ENCODE assay signal across 20 cellular contexts in the genomic region with DNA sequence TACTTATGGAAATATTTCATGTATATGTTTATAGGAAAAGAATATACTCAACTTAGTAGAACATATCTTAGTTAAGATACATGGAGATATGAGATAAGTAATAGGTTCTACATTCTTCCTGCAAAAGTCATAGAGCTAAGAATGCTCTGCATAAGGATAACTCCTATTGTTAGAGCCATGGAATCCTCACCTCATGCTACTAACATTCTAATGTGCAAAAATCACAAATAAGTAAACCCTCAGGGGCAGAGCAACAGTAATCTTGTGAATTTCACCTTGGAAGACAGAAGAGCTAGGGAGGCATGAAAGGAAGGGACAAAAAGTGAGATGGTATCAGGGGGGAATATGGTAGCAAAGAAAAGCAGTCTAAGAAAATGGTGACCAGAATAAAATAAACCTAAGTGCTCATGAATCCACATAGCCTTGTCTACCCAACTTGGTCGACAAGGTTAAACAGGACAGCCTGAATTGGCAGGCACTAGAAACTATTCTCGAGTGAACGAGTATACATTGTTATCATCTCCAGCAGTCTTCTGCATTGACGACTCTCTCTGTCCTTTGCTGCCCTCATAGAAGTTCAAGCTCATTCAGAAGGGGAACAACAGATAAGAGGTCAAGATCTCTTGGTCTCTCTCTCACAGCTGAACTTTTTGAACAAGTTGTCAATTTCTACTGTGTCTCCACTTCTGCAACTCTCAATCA.
"Had no signal": no experiment of that assay in that cellular context is flagged by ENCODE, and none has a peak within 500 bp of the region (broad histone marks: within the 10 kb centered on the region; RNA-seq: fewer than 3 reads in every experiment).

No MANE protein-coding gene starts in this region.

- FAIRE-seq: TTC549, urothelium cell line had no signal

- H3K4me1 ChIP-seq: tibial artery had no signal

- H3K27me3 ChIP-seq: tibial artery had no signal

- H3K4me3 ChIP-seq: tibial artery had no signal

- DNase-seq: activated CD4-positive, alpha-beta T cell treated with anti-CD3 and anti-CD28 coated beads, Interleukin-2, amount 10 ng/mL, durations not matched to agents 24 days and 14 days; activated CD8-positive, alpha-beta T cell treated with anti-CD3 and anti-CD28 coated beads for 36 hours; activated naive CD4-positive, alpha-beta T cell; activated naive CD8-positive, alpha-beta T cell treated with anti-CD3 and anti-CD28 coated beads for 36 hours; activated T-cell treated with anti-CD3 and anti-CD28 coated beads, Interleukin-2, amount 50 U/mL, for 1 hour; cerebellar nuclear complex; effector CD8-positive, alpha-beta T cell; midbrain; nucleus accumbens; stimulated activated CD4-positive, alpha-beta T cell treated with anti-CD3 and anti-CD28 coated beads, Interleukin-12 subunit alpha, Interleukin-12 subunit beta, amount 100 ng/mL, for 4 hours; stimulated activated CD4-positive, alpha-beta T cell treated with anti-CD3 and anti-CD28 coated beads, Interleukin-1b, Interleukin-23, amount 100 ng/mL, for 48 hours; stimulated activated naive CD8-positive, alpha-beta T cell treated with anti-CD3 and anti-CD28 coated beads, Interleukin-15, Interleukin-2, amounts not matched to agents 100 U/mL and 50 U/mL, for 24 hours; substantia nigra; tibial artery had no signal

- H3K27ac ChIP-seq: tibial artery had no signal

- H3K9me3 Mint-ChIP-seq: activated CD4-positive, alpha-beta T cell treated with anti-CD3 and anti-CD28 coated beads, Interleukin-2, amount 10 ng/mL, durations not matched to agents 24 days and 14 days; activated CD8-positive, alpha-beta T cell treated with anti-CD3 and anti-CD28 coated beads for 36 hours; activated naive CD8-positive, alpha-beta T cell treated with anti-CD3 and anti-CD28 coated beads for 36 hours; activated T-helper 17 cell treated with anti-CD3 and anti-CD28 coated beads, Interleukin-2, amount 50 U/mL, for 72 hours; dendritic cell treated with granulocyte-macrophage colony-stimulating factor and Interleukin-4, amounts not matched to agents 40 ng/mL and 50 ng/mL, for 4 days had no signal

- ATAC-seq: activated CD8-positive, alpha-beta T cell treated with anti-CD3 and anti-CD28 coated beads for 36 hours; activated T-helper 17 cell treated with anti-CD3 and anti-CD28 coated beads, Interleukin-2, amount 50 U/mL, for 72 hours; esophagus mucosa; stimulated activated naive CD8-positive, alpha-beta T cell treated with anti-CD3 and anti-CD28 coated beads, Interleukin-15, Interleukin-2, amounts not matched to agents 100 U/mL and 50 U/mL, for 24 hours had no signal

- H3K4me1 Mint-ChIP-seq: activated CD4-positive, alpha-beta T cell treated with anti-CD3 and anti-CD28 coated beads, Interleukin-2, amount 10 ng/mL, durations not matched to agents 24 days and 14 days; activated naive CD8-positive, alpha-beta T cell treated with anti-CD3 and anti-CD28 coated beads for 36 hours; activated T-helper 17 cell treated with anti-CD3 and anti-CD28 coated beads, Interleukin-2, amount 50 U/mL, for 72 hours; nephron had no signal

- H3K9me3 ChIP-seq: tibial artery had no signal

- H3K4me3 Mint-ChIP-seq: activated CD4-positive, alpha-beta T cell treated with anti-CD3 and anti-CD28 coated beads, Interleukin-2, amount 10 ng/mL, durations not matched to agents 24 days and 14 days; activated CD8-positive, alpha-beta T cell treated with anti-CD3 and anti-CD28 coated beads for 36 hours; activated naive CD8-positive, alpha-beta T cell treated with anti-CD3 and anti-CD28 coated beads for 36 hours; activated T-helper 17 cell treated with anti-CD3 and anti-CD28 coated beads, Interleukin-2, amount 50 U/mL, for 72 hours; dendritic cell treated with granulocyte-macrophage colony-stimulating factor and Interleukin-4, amounts not matched to agents 40 ng/mL and 50 ng/mL, for 4 days; nephron had no signal

- H3K27me3 Mint-ChIP-seq: activated CD4-positive, alpha-beta T cell treated with anti-CD3 and anti-CD28 coated beads, Interleukin-2, amount 10 ng/mL, durations not matched to agents 24 days and 14 days; activated CD8-positive, alpha-beta T cell treated with anti-CD3 and anti-CD28 coated beads for 36 hours; activated naive CD8-positive, alpha-beta T cell treated with anti-CD3 and anti-CD28 coated beads for 36 hours; activated T-helper 17 cell treated with anti-CD3 and anti-CD28 coated beads, Interleukin-2, amount 50 U/mL, for 72 hours; dendritic cell treated with granulocyte-macrophage colony-stimulating factor and Interleukin-4, amounts not matched to agents 40 ng/mL and 50 ng/mL, for 4 days had no signal

- H3K27ac Mint-ChIP-seq: activated CD4-positive, alpha-beta T cell treated with anti-CD3 and anti-CD28 coated beads, Interleukin-2, amount 10 ng/mL, durations not matched to agents 24 days and 14 days; activated CD8-positive, alpha-beta T cell treated with anti-CD3 and anti-CD28 coated beads for 36 hours; activated naive CD8-positive, alpha-beta T cell treated with anti-CD3 and anti-CD28 coated beads for 36 hours; activated T-helper 17 cell treated with anti-CD3 and anti-CD28 coated beads, Interleukin-2, amount 50 U/mL, for 72 hours; dendritic cell treated with granulocyte-macrophage colony-stimulating factor and Interleukin-4, amounts not matched to agents 40 ng/mL and 50 ng/mL, for 4 days; nephron had no signal
